1 cellular context compared by ENCODE assay signal in genomic region chr7:141737836-141738591, GRCh38.
A peak's percentile ranks its signal among the peaks of the same experiment; 100 is the strongest.
TF ChIP-seq lines count a peak whose summit lies in the region.

Gene SSBP1 (plus strand): TSS chr7:141738358. CDS start chr7:141739167, 809 bp downstream.

TF ChIP-seq in K562, 482 proteins besides CTCF, POLR2A, EP300 and RAD21 (continued from another document and continues in another):
- TF ChIP-seq AFF4 (CRISPR knock-in tag; IDR thresholded peaks at IDR 0.05) (peak; percentile 98), GTF2A2 (tag; IDR thresholded peaks at IDR 0.05) (no peak), ATF1 (CRISPR knock-in tag; IDR thresholded peaks at IDR 0.05) (peak; percentile 72), ATF1 (tag; IDR thresholded peaks at IDR 0.05) (peak; percentile 97), ZNF551 (CRISPR knock-in tag; IDR thresholded peaks at IDR 0.05) (no peak), ZNF57 (CRISPR knock-in tag; IDR thresholded peaks at IDR 0.05) (no peak), NFIX (CRISPR knock-in tag; IDR thresholded peaks at IDR 0.05; ENCODE audit: low read depth) (no peak), SRSF3 (IDR thresholded peaks at IDR 0.05; ENCODE audit: insufficient read depth, low read length) (no peak), TGIF2 (CRISPR knock-in tag; IDR thresholded peaks at IDR 0.05) (0 out of 2 replicates have a peak, but pooled peaks have one; percentile 75), ELF4 (CRISPR knock-in tag; IDR thresholded peaks at IDR 0.05) (peak; percentile 97; the same call in 1 of the 2 replicates), POLR2G (IDR thresholded peaks at IDR 0.05; ENCODE audit: low read depth, low read length) (peak; percentile 97), STAT5B (CRISPR knock-in tag; IDR thresholded peaks at IDR 0.05) (no peak), L3MBTL2 (IDR thresholded peaks at IDR 0.05) (peak; percentile 72), RNF2 (IDR thresholded peaks at IDR 0.05) (peak; percentile 95), ZNF512 (tag; IDR thresholded peaks at IDR 0.05) (peak; percentile 93), ZNF41 (CRISPR knock-in tag; conservative IDR thresholded peaks at IDR 0.05) (peak; percentile 80), TBL1XR1 (IDR thresholded peaks at IDR 0.05; ENCODE audit: low read length in 2 of 2) (peak; percentile 88 to 97), MLLT1 (IDR thresholded peaks at IDR 0.05) (peak; percentile 81 to 92), CREB5 (CRISPR knock-in tag; IDR thresholded peaks at IDR 0.05) (no peak), ZBTB11 (CRISPR knock-in tag; IDR thresholded peaks at IDR 0.05) (peak; percentile 98 to 100 (median 99)), SIN3A (IDR thresholded peaks at IDR 0.05; ENCODE audit: borderline replicate concordance in 2 of 2, control insufficient read depth in 1 of 2, low read depth in 2 of 2, low read length in 2 of 2) (peak; percentile 90 to 91), ZKSCAN1 (IDR thresholded peaks at IDR 0.05; ENCODE audit: low read depth, low read length) (peak; percentile 78), PML (IDR thresholded peaks at IDR 0.05; ENCODE audit: low read length) (peak; percentile 95), ZNF212 (CRISPR knock-in tag; IDR thresholded peaks at IDR 0.05) (no peak), NRF1 (conservative IDR thresholded peaks at IDR 0.05 in 1 of 2, IDR thresholded peaks at IDR 0.05 in 1 of 2) (peak; percentile 77 to 82), TSC22D4 (tag; IDR thresholded peaks at IDR 0.05) (no peak), BMI1 (IDR thresholded peaks at IDR 0.05; ENCODE audit: low read length) (peak; percentile 72; the same call in 1 of the 2 replicates), GMEB1 (CRISPR knock-in tag; IDR thresholded peaks at IDR 0.05) (peak; percentile 91), TRIM25 (IDR thresholded peaks at IDR 0.05; ENCODE audit: borderline replicate concordance) (no peak), SNAPC5 (CRISPR knock-in tag; IDR thresholded peaks at IDR 0.05) (no peak), RUNX1 (IDR thresholded peaks at IDR 0.05; ENCODE audit: low read depth) (0 out of 2 replicates have a peak, but pooled peaks have one; percentile 55), YY1 (IDR thresholded peaks at IDR 0.05; ENCODE audit: borderline replicate concordance in 1 of 3, control insufficient read depth in 1 of 3, extremely low read depth in 1 of 3, insufficient read depth in 3 of 3, insufficient read length in 1 of 3, insufficient replicate concordance in 2 of 3, low read depth in 1 of 3, low read length in 2 of 3) (peak in 2 of 3 experiments; percentile 77 to 79), ZMIZ1 (IDR thresholded peaks at IDR 0.05; ENCODE audit: low read depth in 2 of 2, low read length in 2 of 2) (peak; percentile 43 to 80; a peak in 2 of 4 replicates)
